21 cellular contexts compared by ENCODE assay signal in genomic region chr4:151668687-151669402, GRCh38.
DNase-seq lines count a peak whose midpoint lies in the region; ATAC-seq and TF ChIP-seq lines count a peak whose summit lies in the region.
"Had no signal": no experiment of that assay in that cellular context is flagged by ENCODE, and none has a peak within 500 bp of the region (broad histone marks: within the 10 kb centered on the region; RNA-seq: fewer than 3 reads in every experiment).

No MANE protein-coding gene starts in this region.

- H3K4me3 Mint-ChIP-seq in activated T-cell treated with anti-CD3 and anti-CD28 coated beads, Interleukin-2, amount 50 U/mL, for 72 hours, result no peak overlapping the region
- H3K4me3 Mint-ChIP-seq: CD4-positive, alpha-beta T cell; nephron had no signal

- DNase-seq in G401 (ENCODE audit: low spot score) (peak; percentile 91), NCI-H2171 (lab: John Stamatoyannopoulos, UW) (peak; percentile 19), epithelial cell of prostate (ENCODE audit: low read depth, low spot score) (peak; percentile 55), psoas muscle (no peak), DMS79 (lab: John Stamatoyannopoulos, UW) (no peak), NCI-H1417 (lab: John Stamatoyannopoulos, UW) (no peak)
- DNase-seq in activated T-cell treated with anti-CD3 and anti-CD28 coated beads, Interleukin-2, amount 50 U/mL, for 72 hours, result no peak
- DNase-seq: activated CD4-positive, alpha-beta T cell treated with anti-CD3 and anti-CD28 coated beads for 48 hours; CD4-positive, alpha-beta T cell; colonic mucosa; DMS79 treated with DMSO at 0.1 percent for 48 hours; kidney glomerular epithelial cell; midbrain; NCI-H1048; NCI-H2029; NCI-H510A; RPMI8226 had no signal

- intact Hi-C loops in psoas muscle (cut with DNase I), result no loop called here

- H3K4me3 ChIP-seq in psoas muscle, result no peak overlapping the region
- H3K4me3 ChIP-seq: colonic mucosa, K562 had no signal

- TF ChIP-seq CTCF in psoas muscle (IDR thresholded peaks at IDR 0.05), result no peak

- no peaks in the 10 kb centered on the region for H3K27me3 ChIP-seq in psoas muscle (ENCODE audit: insufficient read depth in 3 of 3, low read length in 2 of 3)
- H3K27me3 ChIP-seq: colonic mucosa had no signal

- no peak for ATAC-seq in psoas muscle
- no peak for ATAC-seq in activated T-cell treated with anti-CD3 and anti-CD28 coated beads, Interleukin-2, amount 50 U/mL, for 72 hours (replicated peaks in 1 of 2)
- ATAC-seq: HCT116, K562 had no signal

- H3K36me3 Mint-ChIP-seq in activated T-cell treated with anti-CD3 and anti-CD28 coated beads, Interleukin-2, amount 50 U/mL, for 72 hours (ENCODE audit: insufficient read depth in 2 of 2), result no peaks in the 10 kb centered on the region

- H3K27me3 Mint-ChIP-seq in activated T-cell treated with anti-CD3 and anti-CD28 coated beads, Interleukin-2, amount 50 U/mL, for 72 hours (ENCODE audit: low read depth), result no peaks in the 10 kb centered on the region
- H3K27me3 Mint-ChIP-seq: CD4-positive, alpha-beta T cell had no signal

- in situ Hi-C loops in G401 (cut with HindIII; ENCODE audit: low sequenced_read_pairs), result no loop called here

- no peaks in the 10 kb centered on the region for H3K4me1 Mint-ChIP-seq in activated T-cell treated with anti-CD3 and anti-CD28 coated beads, Interleukin-2, amount 50 U/mL, for 72 hours (ENCODE audit: low read depth)

- WGBS in psoas muscle, 3 donors, result 50 to 63% (median 54%) methylated on average over 4 of the region's 4 CpGs

- H3K9me3 Mint-ChIP-seq in activated T-cell treated with anti-CD3 and anti-CD28 coated beads, Interleukin-2, amount 50 U/mL, for 72 hours, result no peaks in the 10 kb centered on the region
- H3K9me3 Mint-ChIP-seq: CD4-positive, alpha-beta T cell; nephron had no signal

- no peaks in the 10 kb centered on the region for H3K9me3 ChIP-seq in psoas muscle
- H3K9me3 ChIP-seq: colonic mucosa had no signal

- H3K27ac ChIP-seq in epithelial cell of prostate (peak overlapping the region; percentile 54), psoas muscle (peak overlapping the region; percentile 93)
- H3K27ac ChIP-seq: colonic mucosa, parathyroid adenoma had no signal

- no peak overlapping the region for H3K27ac Mint-ChIP-seq in activated T-cell treated with anti-CD3 and anti-CD28 coated beads, Interleukin-2, amount 50 U/mL, for 72 hours
- H3K27ac Mint-ChIP-seq: CD4-positive, alpha-beta T cell had no signal

- peaks cover 0 to 8% of the 10 kb centered on the region in 2 donors for H3K36me3 ChIP-seq in psoas muscle (ENCODE audit: insufficient read depth in 1 of 2, low read depth in 1 of 2)
- H3K36me3 ChIP-seq: colonic mucosa had no signal

- H3K4me1 ChIP-seq in psoas muscle, result peaks cover 70% of the 10 kb centered on the region
- H3K4me1 ChIP-seq: colonic mucosa, parathyroid adenoma had no signal

Comparison
In these comparisons a context has a peak if more than half of its experiments do, and no peak if none do; other contexts are left out.
1. DNase-seq: peak in G401 (single experiment), NCI-H2171 (single experiment) and epithelial cell of prostate (single experiment); none in psoas muscle (0 of 2), activated T-cell treated with anti-CD3 and anti-CD28 coated beads, Interleukin-2, amount 50 U/mL, for 72 hours (0 of 2), DMS79 (single experiment) and NCI-H1417 (0 of 3).